Comparison of ENCODE assay signal across 1 cellular context in the genomic region with DNA sequence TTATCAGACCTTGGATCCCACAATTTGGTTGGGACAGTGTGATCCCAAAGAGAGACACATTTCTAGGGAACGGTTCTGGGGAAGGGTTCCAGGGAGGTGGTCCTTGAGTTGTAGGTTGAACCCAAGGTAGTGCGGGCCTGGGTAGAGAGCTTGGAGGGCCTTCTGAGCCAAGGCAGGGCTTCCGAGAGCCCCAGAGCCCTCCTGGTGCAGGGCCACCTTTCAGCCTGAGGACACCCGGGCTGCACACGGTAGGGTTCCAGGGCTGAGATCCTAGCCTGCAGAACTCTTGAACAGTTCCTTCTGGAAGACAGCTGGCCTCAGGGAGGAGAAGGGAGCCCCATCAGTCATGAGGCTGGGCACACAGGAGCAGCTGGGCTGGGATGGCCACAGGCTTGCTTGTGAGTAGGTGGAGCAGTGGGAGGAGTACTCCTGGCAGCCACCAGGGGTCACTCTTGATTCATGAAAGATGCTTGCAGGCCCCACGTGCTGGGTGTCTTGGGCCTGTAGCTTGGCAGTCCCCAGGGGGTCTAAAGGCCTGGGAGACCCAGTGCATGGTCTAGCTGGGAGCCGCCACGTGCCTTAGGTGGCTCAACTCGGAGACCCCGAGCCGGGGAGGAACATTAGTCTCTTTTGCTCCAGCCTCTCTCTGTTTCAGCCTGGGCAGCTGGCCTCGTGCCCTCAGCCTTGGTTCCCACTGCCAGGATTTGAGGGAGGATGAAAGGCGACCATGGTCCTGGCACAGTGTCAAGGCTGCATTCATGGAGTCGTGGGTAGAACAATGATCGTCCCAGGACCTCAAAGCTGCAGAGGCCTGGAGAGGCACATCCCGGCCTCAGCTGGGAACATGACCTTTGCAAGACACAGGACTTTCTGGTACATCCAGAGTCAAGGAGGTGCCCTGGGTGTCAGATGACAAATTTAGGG.
TF ChIP-seq lines count a peak whose summit lies in the region.

No MANE protein-coding gene starts in this region.

TF ChIP-seq in K562, 482 proteins besides CTCF, POLR2A, EP300 and RAD21 (continued from another document and continues in another):
- TF ChIP-seq, protein P1, sequence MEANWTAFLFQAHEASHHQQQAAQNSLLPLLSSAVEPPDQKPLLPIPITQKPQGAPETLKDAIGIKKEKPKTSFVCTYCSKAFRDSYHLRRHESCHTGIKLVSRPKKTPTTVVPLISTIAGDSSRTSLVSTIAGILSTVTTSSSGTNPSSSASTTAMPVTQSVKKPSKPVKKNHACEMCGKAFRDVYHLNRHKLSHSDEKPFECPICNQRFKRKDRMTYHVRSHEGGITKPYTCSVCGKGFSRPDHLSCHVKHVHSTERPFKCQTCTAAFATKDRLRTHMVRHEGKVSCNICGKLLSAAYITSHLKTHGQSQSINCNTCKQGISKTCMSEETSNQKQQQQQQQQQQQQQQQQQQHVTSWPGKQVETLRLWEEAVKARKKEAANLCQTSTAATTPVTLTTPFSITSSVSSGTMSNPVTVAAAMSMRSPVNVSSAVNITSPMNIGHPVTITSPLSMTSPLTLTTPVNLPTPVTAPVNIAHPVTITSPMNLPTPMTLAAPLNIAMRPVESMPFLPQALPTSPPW (CRISPR knock-in tag; IDR thresholded peaks at IDR 0.05) = no peak
- TF ChIP-seq MYC (IDR thresholded peaks at IDR 0.05; ENCODE audit: low read depth, low read length) (peak; percentile 92), MYC (CRISPR knock-in tag; IDR thresholded peaks at IDR 0.05; ENCODE audit: borderline replicate concordance, low read depth) (no peak), MCM2 (IDR thresholded peaks at IDR 0.05; ENCODE audit: low read depth) (no peak), RNF219 (CRISPR knock-in tag; IDR thresholded peaks at IDR 0.05) (no peak), JUND (IDR thresholded peaks at IDR 0.05; ENCODE audit: borderline replicate concordance, low read depth, low read length) (peak; percentile 35; the same call in 1 of the 2 replicates), JUND (tag; IDR thresholded peaks at IDR 0.05; ENCODE audit: borderline replicate concordance, low read depth, low read length) (no peak), CREM (IDR thresholded peaks at IDR 0.05; ENCODE audit: low read depth) (peak; percentile 23; the same call in 1 of the 2 replicates), MGA (IDR thresholded peaks at IDR 0.05) (peak; percentile 47; the same call in 1 of the 2 replicates), ZNF444 (CRISPR knock-in tag; IDR thresholded peaks at IDR 0.05) (no peak), PHF8 (IDR thresholded peaks at IDR 0.05; ENCODE audit: borderline replicate concordance, low read length) (no peak), STAG1 (CRISPR knock-in tag; IDR thresholded peaks at IDR 0.05; ENCODE audit: borderline replicate concordance) (peak; percentile 62; the same call in 1 of the 2 replicates), BHLHE40 (IDR thresholded peaks at IDR 0.05; ENCODE audit: low read length) (peak; percentile 82), EGR1 (conservative IDR thresholded peaks at IDR 0.05) (peak; percentile 32; the same call in 1 of the 2 replicates), LEF1 (IDR thresholded peaks at IDR 0.05) (no peak), RB1 (IDR thresholded peaks at IDR 0.05; ENCODE audit: low read depth) (peak; percentile 33; the same call in 1 of the 2 replicates), L3MBTL2 (IDR thresholded peaks at IDR 0.05) (peak; percentile 79), GATAD2B (IDR thresholded peaks at IDR 0.05; ENCODE audit: borderline replicate concordance) (no peak), ZNF316 (IDR thresholded peaks at IDR 0.05) (no peak), DEAF1 (CRISPR knock-in tag; IDR thresholded peaks at IDR 0.05) (peak; percentile 80), USF2 (CRISPR knock-in tag; IDR thresholded peaks at IDR 0.05) (peak; percentile 77), NR2C2 (CRISPR knock-in tag; IDR thresholded peaks at IDR 0.05) (no peak), NR2C2 (tag; IDR thresholded peaks at IDR 0.05) (no peak), SIN3A (IDR thresholded peaks at IDR 0.05; ENCODE audit: borderline replicate concordance in 2 of 2, control insufficient read depth in 1 of 2, low read depth in 2 of 2, low read length in 2 of 2) (no peak), MEF2D (tag; conservative IDR thresholded peaks at IDR 0.05; ENCODE audit: low read depth) (no peak)
- TF ChIP-seq, protein P2, sequence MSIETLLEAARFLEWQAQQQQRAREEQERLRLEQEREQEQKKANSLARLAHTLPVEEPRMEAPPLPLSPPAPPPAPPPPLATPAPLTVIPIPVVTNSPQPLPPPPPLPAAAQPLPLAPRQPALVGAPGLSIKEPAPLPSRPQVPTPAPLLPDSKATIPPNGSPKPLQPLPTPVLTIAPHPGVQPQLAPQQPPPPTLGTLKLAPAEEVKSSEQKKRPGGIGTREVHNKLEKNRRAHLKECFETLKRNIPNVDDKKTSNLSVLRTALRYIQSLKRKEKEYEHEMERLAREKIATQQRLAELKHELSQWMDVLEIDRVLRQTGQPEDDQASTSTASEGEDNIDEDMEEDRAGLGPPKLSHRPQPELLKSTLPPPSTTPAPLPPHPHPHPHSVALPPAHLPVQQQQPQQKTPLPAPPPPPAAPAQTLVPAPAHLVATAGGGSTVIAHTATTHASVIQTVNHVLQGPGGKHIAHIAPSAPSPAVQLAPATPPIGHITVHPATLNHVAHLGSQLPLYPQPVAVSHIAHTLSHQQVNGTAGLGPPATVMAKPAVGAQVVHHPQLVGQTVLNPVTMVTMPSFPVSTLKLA (conservative IDR thresholded peaks at IDR 0.05) = peak; percentile 34 to 52; a peak in 2 of 4 replicates
- TF ChIP-seq, protein P3, sequence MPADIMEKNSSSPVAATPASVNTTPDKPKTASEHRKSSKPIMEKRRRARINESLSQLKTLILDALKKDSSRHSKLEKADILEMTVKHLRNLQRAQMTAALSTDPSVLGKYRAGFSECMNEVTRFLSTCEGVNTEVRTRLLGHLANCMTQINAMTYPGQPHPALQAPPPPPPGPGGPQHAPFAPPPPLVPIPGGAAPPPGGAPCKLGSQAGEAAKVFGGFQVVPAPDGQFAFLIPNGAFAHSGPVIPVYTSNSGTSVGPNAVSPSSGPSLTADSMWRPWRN (IDR thresholded peaks at IDR 0.05; ENCODE audit: low read depth) = no peak
- TF ChIP-seq, protein P4, sequence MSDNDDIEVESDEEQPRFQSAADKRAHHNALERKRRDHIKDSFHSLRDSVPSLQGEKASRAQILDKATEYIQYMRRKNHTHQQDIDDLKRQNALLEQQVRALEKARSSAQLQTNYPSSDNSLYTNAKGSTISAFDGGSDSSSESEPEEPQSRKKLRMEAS (CRISPR knock-in tag; IDR thresholded peaks at IDR 0.05) = 0 out of 2 replicates have a peak, but pooled peaks have one; percentile 23
- TF ChIP-seq, protein P5, sequence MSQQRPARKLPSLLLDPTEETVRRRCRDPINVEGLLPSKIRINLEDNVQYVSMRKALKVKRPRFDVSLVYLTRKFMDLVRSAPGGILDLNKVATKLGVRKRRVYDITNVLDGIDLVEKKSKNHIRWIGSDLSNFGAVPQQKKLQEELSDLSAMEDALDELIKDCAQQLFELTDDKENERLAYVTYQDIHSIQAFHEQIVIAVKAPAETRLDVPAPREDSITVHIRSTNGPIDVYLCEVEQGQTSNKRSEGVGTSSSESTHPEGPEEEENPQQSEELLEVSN (IDR thresholded peaks at IDR 0.05; ENCODE audit: borderline replicate concordance in 1 of 2, extremely low read depth in 1 of 2, insufficient read depth in 1 of 2, insufficient read length in 1 of 2, low read depth in 1 of 2, low read length in 1 of 2, poor library complexity in 1 of 2, severe bottlenecking in 1 of 2) = peak; percentile 30 to 38
